20 cellular contexts compared by ENCODE assay signal in the genomic region with DNA sequence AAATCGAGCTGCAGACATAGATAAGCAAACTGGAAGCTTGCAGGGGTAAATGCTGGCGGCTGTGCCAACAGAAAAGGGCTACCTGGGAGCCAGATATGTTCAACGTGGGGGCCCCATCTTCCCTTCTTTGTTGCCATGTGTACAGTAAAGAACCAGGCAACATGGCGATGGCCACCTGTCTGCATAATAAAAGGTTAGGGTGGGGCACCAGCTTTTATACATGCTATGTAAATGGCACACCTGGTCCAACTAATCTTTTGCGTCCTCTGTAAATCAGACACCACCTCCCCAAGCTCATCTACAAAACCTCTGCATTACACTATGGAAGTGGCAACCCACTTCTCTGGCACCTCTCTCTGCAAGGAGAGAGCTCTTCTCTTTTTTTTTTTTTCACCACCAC. TPM values are rescaled to one million over a fixed set of nuclear protein-coding genes. Genes with fewer than 3 reads are reported as not detected.
A peak's percentile ranks its signal among the peaks of the same experiment; 100 is the strongest.
DNase-seq lines count a peak whose midpoint lies in the region; ATAC-seq and TF ChIP-seq lines count a peak whose summit lies in the region.
"Had no signal": no experiment of that assay in that cellular context is flagged by ENCODE, and none has a peak within 500 bp of the region (broad histone marks: within the 10 kb centered on the region; RNA-seq: fewer than 3 reads in every experiment).

No MANE protein-coding gene starts in this region.

- no peak overlapping the region for H3K27ac ChIP-seq in right cardiac atrium (ENCODE audit: low read length)
- H3K27ac ChIP-seq: BLaER1, HL-60, tibial nerve had no signal

- no peaks in the 10 kb centered on the region for H3K27me3 ChIP-seq in right cardiac atrium (ENCODE audit: control insufficient read depth, insufficient read depth)
- H3K27me3 ChIP-seq: BLaER1, tibial nerve had no signal

- H3K27ac Mint-ChIP-seq in WTC11: peak overlapping the region; percentile 91
- H3K27ac Mint-ChIP-seq: stimulated activated naive CD8-positive, alpha-beta T cell treated with anti-CD3 and anti-CD28 coated beads, Interleukin-15, Interleukin-2, amounts not matched to agents 100 ng/mL and 50 ng/mL, for 24 hours had no signal

- no peaks in the 10 kb centered on the region for H3K9me3 Mint-ChIP-seq in WTC11
- H3K9me3 Mint-ChIP-seq: activated T-cell treated with anti-CD3 and anti-CD28 coated beads, Interleukin-2, amount 50 U/mL, for 4 hours; stimulated activated naive CD8-positive, alpha-beta T cell treated with anti-CD3 and anti-CD28 coated beads, Interleukin-15, Interleukin-2, amounts not matched to agents 100 ng/mL and 50 ng/mL, for 24 hours had no signal

- CTCF ChIA-PET in WTC11 (lab: Charles Lee): no interaction called here

- no peaks in the 10 kb centered on the region for H3K4me1 ChIP-seq in right cardiac atrium (ENCODE audit: control insufficient read depth, insufficient read depth, low read length)
- H3K4me1 ChIP-seq: tibial nerve had no signal

- 77% methylated on average over 5 of the region's 5 CpGs for WGBS in right cardiac atrium

- H3K4me3 Mint-ChIP-seq in WTC11: no peak overlapping the region
- H3K4me3 Mint-ChIP-seq: activated T-cell treated with anti-CD3 and anti-CD28 coated beads, Interleukin-2, amount 50 U/mL, for 4 hours; stimulated activated naive CD8-positive, alpha-beta T cell treated with anti-CD3 and anti-CD28 coated beads, Interleukin-15, Interleukin-2, amounts not matched to agents 100 ng/mL and 50 ng/mL, for 24 hours had no signal

- ATAC-seq in right cardiac atrium (no peak), Right ventricle myocardium superior (ENCODE audit: poor library complexity) (no peak), WTC11 (no peak), HG03196 (IDR thresholded peaks at IDR 0.05; ENCODE audit: unreplicated experiment) (no peak), GM21381 (IDR thresholded peaks at IDR 0.05; ENCODE audit: unreplicated experiment) (no peak)
- ATAC-seq: activated T-cell treated with anti-CD3 and anti-CD28 coated beads, Interleukin-2, amount 50 U/mL, for 4 hours; HepG2 had no signal

- H3K36me3 Mint-ChIP-seq in WTC11: peaks cover 62% of the 10 kb centered on the region

- H3K4me1 Mint-ChIP-seq in WTC11: peaks cover 9% of the 10 kb centered on the region

- H3K9me3 ChIP-seq in right cardiac atrium (ENCODE audit: control insufficient read depth, low read length): no peaks in the 10 kb centered on the region
- H3K9me3 ChIP-seq: BLaER1, tibial nerve had no signal

- POLR2A ChIA-PET in WTC11 (lab: Charles Lee): interaction anchor here (0.6 to 1.1 kb wide), 2 partner anchors 14 to 28 kb away, joined by 5 to 8 read pairs; a partner anchor contains a TSS

- DNase-seq in right cardiac atrium (peak in 2 of 3 donors; percentile 5 to 30), Right ventricle myocardium superior (no peak), NCI-H345 treated with DMSO at 0.1 percent for 48 hours (lab: John Stamatoyannopoulos, UW; ENCODE audit: unreplicated experiment) (peak; percentile 44), WTC11 (ENCODE audit: low spot score) (no peak), SIG-M5 treated with dmso at 0.1 percent for 504 hours (lab: John Stamatoyannopoulos, UW; ENCODE audit: unreplicated experiment) (no peak), NCI-H1694 treated with DMSO at 0.1 percent for 48 hours (lab: John Stamatoyannopoulos, UW) (no peak)
- DNase-seq: activated naive CD4-positive, alpha-beta T cell treated with Interleukin-2 at 50 U/mL for 16 hours; activated T-cell treated with anti-CD3 and anti-CD28 coated beads, Interleukin-2, amount 50 U/mL, for 4 hours; amniotic stem cell; Calu3; cortex of kidney; NCI-H446 treated with DMSO at 0.1 percent for 48 hours; stimulated activated CD4-positive, alpha-beta T cell treated with anti-CD3 and anti-CD28 coated beads, Interleukin-4, amount 100 ng/mL, for 1 hour had no signal

- no peak overlapping the region for H3K4me3 ChIP-seq in right cardiac atrium (ENCODE audit: low read length)
- H3K4me3 ChIP-seq: BLaER1, tibial nerve had no signal

- no peak for TF ChIP-seq CTCF in WTC11 (IDR thresholded peaks at IDR 0.05)

- intact Hi-C loops in right cardiac atrium (cut with DNase I) (no loop called here), Right ventricle myocardium superior (cut with DNase I) (no loop called here)

- no peaks in the 10 kb centered on the region; the same call in 1 of the 2 replicates for H3K27me3 Mint-ChIP-seq in WTC11 (ENCODE audit: low read depth)
- H3K27me3 Mint-ChIP-seq: stimulated activated naive CD8-positive, alpha-beta T cell treated with anti-CD3 and anti-CD28 coated beads, Interleukin-15, Interleukin-2, amounts not matched to agents 100 ng/mL and 50 ng/mL, for 24 hours had no signal

TF ChIP-seq in WTC11, 78 proteins besides CTCF, POLR2A, EP300 and RAD21 (continues in another document):
- TF ChIP-seq, protein P1, sequence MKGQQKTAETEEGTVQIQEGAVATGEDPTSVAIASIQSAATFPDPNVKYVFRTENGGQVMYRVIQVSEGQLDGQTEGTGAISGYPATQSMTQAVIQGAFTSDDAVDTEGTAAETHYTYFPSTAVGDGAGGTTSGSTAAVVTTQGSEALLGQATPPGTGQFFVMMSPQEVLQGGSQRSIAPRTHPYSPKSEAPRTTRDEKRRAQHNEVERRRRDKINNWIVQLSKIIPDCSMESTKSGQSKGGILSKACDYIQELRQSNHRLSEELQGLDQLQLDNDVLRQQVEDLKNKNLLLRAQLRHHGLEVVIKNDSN (CRISPR knock-in tag; IDR thresholded peaks at IDR 0.05): no peak
- no peak for TF ChIP-seq ZNF219 (CRISPR knock-in tag; IDR thresholded peaks at IDR 0.05; ENCODE audit: borderline replicate concordance)
- TF ChIP-seq, protein P2, sequence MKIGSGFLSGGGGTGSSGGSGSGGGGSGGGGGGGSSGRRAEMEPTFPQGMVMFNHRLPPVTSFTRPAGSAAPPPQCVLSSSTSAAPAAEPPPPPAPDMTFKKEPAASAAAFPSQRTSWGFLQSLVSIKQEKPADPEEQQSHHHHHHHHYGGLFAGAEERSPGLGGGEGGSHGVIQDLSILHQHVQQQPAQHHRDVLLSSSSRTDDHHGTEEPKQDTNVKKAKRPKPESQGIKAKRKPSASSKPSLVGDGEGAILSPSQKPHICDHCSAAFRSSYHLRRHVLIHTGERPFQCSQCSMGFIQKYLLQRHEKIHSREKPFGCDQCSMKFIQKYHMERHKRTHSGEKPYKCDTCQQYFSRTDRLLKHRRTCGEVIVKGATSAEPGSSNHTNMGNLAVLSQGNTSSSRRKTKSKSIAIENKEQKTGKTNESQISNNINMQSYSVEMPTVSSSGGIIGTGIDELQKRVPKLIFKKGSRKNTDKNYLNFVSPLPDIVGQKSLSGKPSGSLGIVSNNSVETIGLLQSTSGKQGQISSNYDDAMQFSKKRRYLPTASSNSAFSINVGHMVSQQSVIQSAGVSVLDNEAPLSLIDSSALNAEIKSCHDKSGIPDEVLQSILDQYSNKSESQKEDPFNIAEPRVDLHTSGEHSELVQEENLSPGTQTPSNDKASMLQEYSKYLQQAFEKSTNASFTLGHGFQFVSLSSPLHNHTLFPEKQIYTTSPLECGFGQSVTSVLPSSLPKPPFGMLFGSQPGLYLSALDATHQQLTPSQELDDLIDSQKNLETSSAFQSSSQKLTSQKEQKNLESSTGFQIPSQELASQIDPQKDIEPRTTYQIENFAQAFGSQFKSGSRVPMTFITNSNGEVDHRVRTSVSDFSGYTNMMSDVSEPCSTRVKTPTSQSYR (CRISPR knock-in tag; IDR thresholded peaks at IDR 0.05): no peak
- TF ChIP-seq, protein P3, sequence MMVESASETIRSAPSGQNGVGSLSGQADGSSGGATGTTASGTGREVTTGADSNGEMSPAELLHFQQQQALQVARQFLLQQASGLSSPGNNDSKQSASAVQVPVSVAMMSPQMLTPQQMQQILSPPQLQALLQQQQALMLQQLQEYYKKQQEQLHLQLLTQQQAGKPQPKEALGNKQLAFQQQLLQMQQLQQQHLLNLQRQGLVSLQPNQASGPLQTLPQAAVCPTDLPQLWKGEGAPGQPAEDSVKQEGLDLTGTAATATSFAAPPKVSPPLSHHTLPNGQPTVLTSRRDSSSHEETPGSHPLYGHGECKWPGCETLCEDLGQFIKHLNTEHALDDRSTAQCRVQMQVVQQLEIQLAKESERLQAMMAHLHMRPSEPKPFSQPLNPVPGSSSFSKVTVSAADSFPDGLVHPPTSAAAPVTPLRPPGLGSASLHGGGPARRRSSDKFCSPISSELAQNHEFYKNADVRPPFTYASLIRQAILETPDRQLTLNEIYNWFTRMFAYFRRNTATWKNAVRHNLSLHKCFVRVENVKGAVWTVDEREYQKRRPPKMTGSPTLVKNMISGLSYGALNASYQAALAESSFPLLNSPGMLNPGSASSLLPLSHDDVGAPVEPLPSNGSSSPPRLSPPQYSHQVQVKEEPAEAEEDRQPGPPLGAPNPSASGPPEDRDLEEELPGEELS (CRISPR knock-in tag; IDR thresholded peaks at IDR 0.05): no peak
- TF ChIP-seq CBFB (CRISPR knock-in tag; IDR thresholded peaks at IDR 0.05; ENCODE audit: low read depth): no peak
- TF ChIP-seq, protein P4, sequence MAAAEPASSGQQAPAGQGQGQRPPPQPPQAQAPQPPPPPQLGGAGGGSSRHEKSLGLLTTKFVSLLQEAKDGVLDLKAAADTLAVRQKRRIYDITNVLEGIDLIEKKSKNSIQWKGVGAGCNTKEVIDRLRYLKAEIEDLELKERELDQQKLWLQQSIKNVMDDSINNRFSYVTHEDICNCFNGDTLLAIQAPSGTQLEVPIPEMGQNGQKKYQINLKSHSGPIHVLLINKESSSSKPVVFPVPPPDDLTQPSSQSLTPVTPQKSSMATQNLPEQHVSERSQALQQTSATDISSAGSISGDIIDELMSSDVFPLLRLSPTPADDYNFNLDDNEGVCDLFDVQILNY (CRISPR knock-in tag; IDR thresholded peaks at IDR 0.05): no peak
- TF ChIP-seq SOX15 (CRISPR knock-in tag; IDR thresholded peaks at IDR 0.05): no peak

RNA-seq across cellular contexts. Expression of a gene that starts 13.9 kb away (rescaled TPM):
- total RNA-seq in right cardiac atrium: 10 to 100 TPM; 37.8 to 53.6 (median 44.0) TPM
- polyA plus RNA-seq in right cardiac atrium: 65.1 TPM
- 31.5 TPM for total RNA-seq in Right ventricle myocardium superior
- total RNA-seq in WTC11 (2021): 98.4 to 99.5 TPM (median 98.7 TPM) in 3 replicates

RNA-seq across cellular contexts. Expression of a gene that starts 14.2 kb away (rescaled TPM):
- total RNA-seq in right cardiac atrium (10 to 100 TPM; 85.9 to 95.9 (median 90.1) TPM), Right ventricle myocardium superior (97.7 TPM), WTC11 (2021) (157 to 177 TPM (median 160 TPM) in 3 replicates)
- 167 TPM for polyA plus RNA-seq in right cardiac atrium

RNA-seq across cellular contexts. Expression of a gene that starts 16.0 kb away (rescaled TPM):
- total RNA-seq in right cardiac atrium (1 to 10 TPM; 3.1 to 4.4 (median 3.2) TPM), Right ventricle myocardium superior (3.0 TPM), WTC11 (2021) (8.8 to 11.4 TPM (median 11.1 TPM) in 3 replicates)
- polyA plus RNA-seq in right cardiac atrium: 3.0 TPM

RNA-seq across cellular contexts. Expression of a gene that starts 16.1 kb away (rescaled TPM):
- total RNA-seq in right cardiac atrium (10 to 100 TPM; 17.3 to 21.9 (median 18.8) TPM), Right ventricle myocardium superior (19.9 TPM), WTC11 (2021) (79.1 to 109 TPM (median 85.8 TPM) in 3 replicates)
- polyA plus RNA-seq in right cardiac atrium: 16.2 TPM

RNA-seq across cellular contexts. Expression of a gene that starts 43.3 kb away (rescaled TPM):
- total RNA-seq in right cardiac atrium (100 to 1,000 TPM; 525 to 746 (median 627) TPM), Right ventricle myocardium superior (900 TPM), WTC11 (2021) (454 to 480 TPM (median 463 TPM) in 3 replicates)
- polyA plus RNA-seq in right cardiac atrium: 3,968 TPM

Comparison
In these comparisons a context has a peak if more than half of its experiments do, and no peak if none do; other contexts are left out.
1. DNase-seq: peak in right cardiac atrium (2 of 3) and NCI-H345 treated with DMSO at 0.1 percent for 48 hours (single experiment); none in Right ventricle myocardium superior (single experiment), WTC11 (single experiment), SIG-M5 treated with dmso at 0.1 percent for 504 hours (single experiment) and NCI-H1694 treated with DMSO at 0.1 percent for 48 hours (single experiment).